ENCODE assay signal across 13 cellular contexts in the genomic region with DNA sequence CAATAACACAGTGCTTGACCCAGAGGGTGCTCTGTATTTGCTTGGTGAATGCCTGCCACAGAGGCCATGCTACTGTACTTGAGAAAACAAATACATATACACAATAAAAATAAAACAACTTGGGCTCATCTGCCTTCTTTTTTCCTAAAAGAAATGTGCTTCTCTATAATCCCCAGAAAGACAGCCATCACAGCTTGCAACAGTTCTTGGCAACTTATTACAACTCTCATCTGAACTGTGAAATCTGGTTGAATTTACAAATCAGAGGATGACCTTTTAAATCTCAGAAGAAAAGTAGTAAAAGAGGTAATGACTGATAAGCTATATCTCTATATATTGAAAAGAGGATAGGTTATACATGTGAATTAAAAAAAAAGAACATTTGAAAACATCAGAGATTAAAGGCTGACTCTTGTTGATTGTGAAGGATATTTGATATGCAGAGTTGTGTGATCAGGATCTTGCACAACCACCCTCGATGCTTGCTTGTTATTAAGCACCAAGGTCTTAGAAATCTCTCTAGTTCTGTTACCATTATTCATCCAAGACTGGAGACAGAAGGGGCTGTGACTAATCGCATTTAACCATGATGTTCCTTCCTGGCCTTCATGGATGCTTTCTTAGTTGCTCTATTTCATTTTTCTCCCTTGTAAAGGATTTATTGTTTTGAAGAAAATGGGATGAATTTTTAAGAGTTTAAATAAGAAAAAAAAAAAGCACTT.
A peak's percentile ranks its signal among the peaks of the same experiment; 100 is the strongest.
DNase-seq lines count a peak whose midpoint lies in the region; ATAC-seq and TF ChIP-seq lines count a peak whose summit lies in the region.
"Had no signal": no experiment of that assay in that cellular context is flagged by ENCODE, and none has a peak within 500 bp of the region (broad histone marks: within the 10 kb centered on the region; RNA-seq: fewer than 3 reads in every experiment).

No MANE protein-coding gene starts in this region.

- H3K4me1 ChIP-seq in HUES6 (ENCODE audit: control insufficient read depth, insufficient read depth, low read length) (peaks cover 28% of the 10 kb centered on the region), right cardiac atrium (ENCODE audit: control insufficient read depth, insufficient read depth, low read length) (no peaks in the 10 kb centered on the region)

- H3K27me3 Mint-ChIP-seq in natural killer cell treated with Interleukin-12 subunit alpha and Interleukin-12 subunit beta and Interleukin-15 and Interleukin-18, amount 100 ng/mL, for 72 hours = no peaks in the 10 kb centered on the region
- H3K27me3 Mint-ChIP-seq: CD8-positive, alpha-beta memory T cell had no signal

- 67% methylated on average over 2 of the region's 2 CpGs for WGBS in right cardiac atrium

- no peak for TF ChIP-seq CTCF in AG09319 (IDR thresholded peaks at IDR 0.05; ENCODE audit: low read depth, low read length)
- TF ChIP-seq CTCF in cardiac fibroblast (IDR thresholded peaks at IDR 0.05; ENCODE audit: low read depth, low read length) = no peak

- H3K4me1 Mint-ChIP-seq in natural killer cell treated with Interleukin-12 subunit alpha and Interleukin-12 subunit beta and Interleukin-15 and Interleukin-18, amount 100 ng/mL, for 72 hours (ENCODE audit: low read depth in 2 of 2) = no peaks in the 10 kb centered on the region
- H3K4me1 Mint-ChIP-seq: CD8-positive, alpha-beta memory T cell had no signal

- no peak overlapping the region for H3K4me3 Mint-ChIP-seq in natural killer cell treated with Interleukin-12 subunit alpha and Interleukin-12 subunit beta and Interleukin-15 and Interleukin-18, amount 100 ng/mL, for 72 hours
- H3K4me3 Mint-ChIP-seq: CD8-positive, alpha-beta memory T cell had no signal

- no peaks in the 10 kb centered on the region for H3K9me3 ChIP-seq in HUES6 (ENCODE audit: control insufficient read depth, insufficient read depth, low read depth, low read length)
- no peaks in the 10 kb centered on the region for H3K9me3 ChIP-seq in right cardiac atrium (ENCODE audit: control insufficient read depth, low read length)
- H3K9me3 ChIP-seq: stomach had no signal

- H3K4me3 ChIP-seq in HUES6 (ENCODE audit: low read depth, low read length) = no peak overlapping the region
- no peak overlapping the region for H3K4me3 ChIP-seq in cardiac fibroblast (replicated peaks in 1 of 2; ENCODE audit: low read depth in 2 of 2, low read length in 2 of 2)
- no peak overlapping the region for H3K4me3 ChIP-seq in right cardiac atrium (ENCODE audit: low read length)
- H3K4me3 ChIP-seq: stomach had no signal

- peaks cover 73% of the 10 kb centered on the region for H3K36me3 ChIP-seq in HUES6 (ENCODE audit: control insufficient read depth, insufficient read depth, low read length)

- H3K9ac ChIP-seq in HUES6 (ENCODE audit: low read length) = no peak overlapping the region

- DNase-seq in AG09319 (ENCODE audit: extremely low read depth, low read depth) (peak; percentile 58), cardiac fibroblast (ENCODE audit: low read depth in 2 of 2) (peak; percentile 78 to 89), right cardiac atrium (no peak), A172 (ENCODE audit: low spot score) (no peak)
- DNase-seq in natural killer cell treated with Interleukin-12 subunit alpha and Interleukin-12 subunit beta and Interleukin-15 and Interleukin-18, amount 100 ng/mL, for 72 hours (ENCODE audit: low spot score) = no peak
- DNase-seq: CD8-positive, alpha-beta memory T cell; NCI-H345; RPMI8226; stomach had no signal

- H3K27ac Mint-ChIP-seq in natural killer cell treated with Interleukin-12 subunit alpha and Interleukin-12 subunit beta and Interleukin-15 and Interleukin-18, amount 100 ng/mL, for 72 hours = no peak overlapping the region
- H3K27ac Mint-ChIP-seq: CD8-positive, alpha-beta memory T cell had no signal

- peak overlapping the region; percentile 23; the same call in 1 of the 2 replicates for H3K27ac ChIP-seq in HUES6 (ENCODE audit: low read depth, low read length)
- no peak overlapping the region for H3K27ac ChIP-seq in right cardiac atrium (ENCODE audit: low read length)
- H3K27ac ChIP-seq: HL-60 had no signal

- H3K36me3 Mint-ChIP-seq in natural killer cell treated with Interleukin-12 subunit alpha and Interleukin-12 subunit beta and Interleukin-15 and Interleukin-18, amount 100 ng/mL, for 72 hours = no peaks in the 10 kb centered on the region

- intact Hi-C loops in right cardiac atrium (cut with DNase I) = no loop called here

- peak; percentile 42 to 66 for ATAC-seq in right cardiac atrium
- no peak for ATAC-seq in GM19324 (IDR thresholded peaks at IDR 0.05; ENCODE audit: low FRiP score, unreplicated experiment)
- no peak for ATAC-seq in natural killer cell treated with Interleukin-12 subunit alpha and Interleukin-12 subunit beta and Interleukin-15 and Interleukin-18, amount 100 ng/mL, for 72 hours
- ATAC-seq in GM18868 (IDR thresholded peaks at IDR 0.05; ENCODE audit: unreplicated experiment) = no peak

- no peaks in the 10 kb centered on the region for H3K9me3 Mint-ChIP-seq in natural killer cell treated with Interleukin-12 subunit alpha and Interleukin-12 subunit beta and Interleukin-15 and Interleukin-18, amount 100 ng/mL, for 72 hours
- H3K9me3 Mint-ChIP-seq: CD8-positive, alpha-beta memory T cell had no signal

- H3K27me3 ChIP-seq in HUES6 (ENCODE audit: control insufficient read depth, insufficient read depth, low read length) = no peaks in the 10 kb centered on the region
- no peaks in the 10 kb centered on the region for H3K27me3 ChIP-seq in right cardiac atrium (ENCODE audit: control insufficient read depth, insufficient read depth)
- H3K27me3 ChIP-seq: stomach had no signal

Comparison
In these comparisons a context has a peak if more than half of its experiments do, and no peak if none do; other contexts are left out.
1. DNase-seq: peak in AG09319 (single experiment) and cardiac fibroblast (2 of 2); none in right cardiac atrium (0 of 3), A172 (single experiment) and natural killer cell treated with Interleukin-12 subunit alpha and Interleukin-12 subunit beta and Interleukin-15 and Interleukin-18, amount 100 ng/mL, for 72 hours (single experiment).
2. ATAC-seq: peak in right cardiac atrium (2 of 2); none in GM19324 (single experiment), natural killer cell treated with Interleukin-12 subunit alpha and Interleukin-12 subunit beta and Interleukin-15 and Interleukin-18, amount 100 ng/mL, for 72 hours (0 of 2) and GM18868 (single experiment).